Comparison of ENCODE assay signal across 14 cellular contexts in genomic region chr1:170262540-170262939, GRCh38.
"Had no signal": no experiment of that assay in that cellular context is flagged by ENCODE, and none has a peak within 500 bp of the region (broad histone marks: within the 10 kb centered on the region; RNA-seq: fewer than 3 reads in every experiment).

No MANE protein-coding gene starts in this region.

- DNase-seq: activated CD4-positive, alpha-beta T cell treated with anti-CD3 and anti-CD28 coated beads for 36 hours; activated CD4-positive, alpha-beta T cell treated with anti-CD3 and anti-CD28 coated beads, Interleukin-2, amount 50 U/mL, for 48 hours; activated gamma-delta T cell treated with Interleukin-2 at 50 U/mL for 16 hours; amniotic stem cell; body of pancreas; caudate nucleus; dorsolateral prefrontal cortex; heart left ventricle; left ventricle myocardium inferior; mammary epithelial cell; nephron progenitor cell; nucleus accumbens; stimulated activated CD4-positive, alpha-beta T cell treated with anti-CD3 and anti-CD28 coated beads, Interleukin-2, amount 100 ng/mL, for 24 hours; trophoblast cell had no signal

- H3K4me3 ChIP-seq: body of pancreas, dorsolateral prefrontal cortex, heart left ventricle, left ventricle myocardium inferior had no signal

- H3K36me3 ChIP-seq: heart left ventricle, left ventricle myocardium inferior had no signal

- H3K9me3 ChIP-seq: body of pancreas, left ventricle myocardium inferior had no signal

- H3K27me3 ChIP-seq: body of pancreas, dorsolateral prefrontal cortex, heart left ventricle had no signal

- H3K27ac ChIP-seq: body of pancreas, dorsolateral prefrontal cortex, left ventricle myocardium inferior had no signal

- H3K4me1 ChIP-seq: body of pancreas had no signal
